25 cellular contexts compared by ENCODE assay signal in the genomic region with DNA sequence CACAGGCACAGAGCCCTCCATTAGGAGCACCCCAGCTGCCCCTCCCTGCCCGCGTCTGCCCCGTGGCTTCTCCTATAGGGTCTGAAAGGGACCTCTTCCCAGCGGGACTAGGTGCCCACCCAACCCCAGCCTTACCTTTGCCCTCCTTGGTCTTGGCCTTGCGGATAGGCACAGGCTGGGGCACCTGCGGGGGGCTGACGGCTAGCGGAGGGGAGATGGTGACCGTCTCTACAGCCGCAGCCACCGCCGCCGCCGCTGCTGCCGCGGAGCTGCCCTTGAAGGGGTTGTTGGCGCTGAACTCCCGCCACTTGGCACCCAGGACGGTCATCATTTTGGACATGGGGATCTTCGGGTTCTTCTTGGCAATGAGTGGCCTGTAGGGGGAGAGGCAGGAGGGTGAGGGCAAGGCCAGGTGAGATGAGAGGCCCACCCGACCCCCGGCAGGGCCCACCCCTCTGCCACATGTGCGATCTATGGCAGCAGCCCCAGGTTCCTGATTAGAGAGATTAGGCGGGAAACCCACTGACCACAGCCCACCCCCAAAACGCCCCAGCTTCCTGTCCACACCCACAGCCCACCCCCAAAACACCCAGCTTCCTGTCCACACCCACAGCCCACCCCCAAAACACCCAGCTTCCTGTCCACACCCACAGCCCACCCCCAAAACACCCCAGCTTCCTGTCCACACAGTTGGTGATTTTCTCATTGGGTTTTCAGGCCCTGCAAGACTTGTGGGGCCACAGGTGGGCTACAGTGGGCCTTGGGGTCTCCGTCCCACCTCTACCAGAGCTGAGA. TPM values are rescaled to one million over a fixed set of nuclear protein-coding genes. Genes with fewer than 3 reads are reported as not detected.
DNase-seq lines count a peak whose midpoint lies in the region; ATAC-seq, FAIRE-seq and TF ChIP-seq lines count a peak whose summit lies in the region.
"Had no signal": no experiment of that assay in that cellular context is flagged by ENCODE, and none has a peak within 500 bp of the region (broad histone marks: within the 10 kb centered on the region; RNA-seq: fewer than 3 reads in every experiment).

No MANE protein-coding gene starts in this region.

- no peak overlapping the region for H3K14ac ChIP-seq in trophoblast cell (ENCODE audit: low read length)

- H3K79me2 ChIP-seq in K562 (ENCODE audit: control insufficient read depth, insufficient read depth, low read length) (no peaks in the 10 kb centered on the region), trophoblast cell (ENCODE audit: control insufficient read depth, insufficient read depth, low read length, poor library complexity) (no peaks in the 10 kb centered on the region)

- no peak overlapping the region for H3K27ac ChIP-seq in K562 (ENCODE audit: extremely low read depth, low read depth, low read length)
- no peak overlapping the region for H3K27ac ChIP-seq in trophoblast cell (ENCODE audit: low read depth, low read length)
- no peak overlapping the region for H3K27ac ChIP-seq in gastrocnemius medialis
- H3K27ac ChIP-seq: HL-60, SJSA1 had no signal

- no peak overlapping the region for H4K91ac ChIP-seq in trophoblast cell (ENCODE audit: low read depth, low read length)

- no peak overlapping the region for H4K8ac ChIP-seq in trophoblast cell (ENCODE audit: low read depth, low read length)

- H3K4me3 ChIP-seq in K562 (no peak overlapping the region), trophoblast cell (ENCODE audit: low read depth, low read length) (no peak overlapping the region), gastrocnemius medialis (no peak overlapping the region)
- H3K4me3 ChIP-seq: SJSA1 had no signal

- H3K4me1 Mint-ChIP-seq in activated CD4-positive, alpha-beta T cell treated with anti-CD3 and anti-CD28 coated beads, Interleukin-2, amount 10 ng/mL, durations not matched to agents 7 days and 5 days = peaks cover 23% of the 10 kb centered on the region
- H3K4me1 Mint-ChIP-seq in activated CD4-positive, alpha-beta T cell treated with anti-CD3 and anti-CD28 coated beads for 36 hours = peaks cover 10% of the 10 kb centered on the region
- H3K4me1 Mint-ChIP-seq in T-helper 2 cell treated with Interferon-gamma antibody and Interleukin-4, amounts not matched to agents 5 μg/mL and 100 μg/mL, for 36 hours (ENCODE audit: low read depth) = peaks cover 12% of the 10 kb centered on the region
- H3K4me1 Mint-ChIP-seq: IgD-negative memory B cell had no signal

- TF ChIP-seq POLR2A in K562 (conservative IDR thresholded peaks at IDR 0.05) (no peak), gastrocnemius medialis (IDR thresholded peaks at IDR 0.05) (no peak)

- peaks cover 24% of the 10 kb centered on the region; the same call in 1 of the 2 replicates for H4K20me1 ChIP-seq in K562 (replicated peaks; ENCODE audit: control insufficient read depth, insufficient read depth, low read length)

- H3K27ac Mint-ChIP-seq in activated CD4-positive, alpha-beta T cell treated with anti-CD3 and anti-CD28 coated beads, Interleukin-2, amount 10 ng/mL, durations not matched to agents 7 days and 5 days = peak overlapping the region; percentile 25
- H3K27ac Mint-ChIP-seq in activated CD4-positive, alpha-beta T cell treated with anti-CD3 and anti-CD28 coated beads for 36 hours = no peak overlapping the region
- H3K27ac Mint-ChIP-seq in T-helper 2 cell treated with Interferon-gamma antibody and Interleukin-4, amounts not matched to agents 5 μg/mL and 100 μg/mL, for 36 hours = peak overlapping the region; percentile 55
- H3K27ac Mint-ChIP-seq: CD4-positive, alpha-beta memory T cell; IgD-negative memory B cell had no signal

- H3K9me3 Mint-ChIP-seq in activated CD4-positive, alpha-beta T cell treated with anti-CD3 and anti-CD28 coated beads, Interleukin-2, amount 10 ng/mL, durations not matched to agents 7 days and 5 days = no peaks in the 10 kb centered on the region
- no peaks in the 10 kb centered on the region for H3K9me3 Mint-ChIP-seq in activated CD4-positive, alpha-beta T cell treated with anti-CD3 and anti-CD28 coated beads for 36 hours (ENCODE audit: low read depth)
- no peaks in the 10 kb centered on the region for H3K9me3 Mint-ChIP-seq in T-helper 2 cell treated with Interferon-gamma antibody and Interleukin-4, amounts not matched to agents 5 μg/mL and 100 μg/mL, for 36 hours
- H3K9me3 Mint-ChIP-seq: CD4-positive, alpha-beta memory T cell; IgD-negative memory B cell had no signal

- H3K27me3 Mint-ChIP-seq in activated CD4-positive, alpha-beta T cell treated with anti-CD3 and anti-CD28 coated beads, Interleukin-2, amount 10 ng/mL, durations not matched to agents 7 days and 5 days = peaks cover 3% of the 10 kb centered on the region
- H3K27me3 Mint-ChIP-seq in activated CD4-positive, alpha-beta T cell treated with anti-CD3 and anti-CD28 coated beads for 36 hours = peaks cover 7% of the 10 kb centered on the region
- no peaks in the 10 kb centered on the region for H3K27me3 Mint-ChIP-seq in T-helper 2 cell treated with Interferon-gamma antibody and Interleukin-4, amounts not matched to agents 5 μg/mL and 100 μg/mL, for 36 hours (ENCODE audit: low read depth)

- no peaks in the 10 kb centered on the region for H3K9me1 ChIP-seq in K562 (ENCODE audit: control insufficient read depth, insufficient read depth, low read length)

- CTCF ChIA-PET in activated CD4-positive, alpha-beta T cell treated with anti-CD3 and anti-CD28 coated beads, Interleukin-2, amount 10 ng/mL, durations not matched to agents 7 days and 5 days (lab: Charles Lee) = no interaction called here
- CTCF ChIA-PET in activated CD4-positive, alpha-beta T cell treated with anti-CD3 and anti-CD28 coated beads for 36 hours (lab: Charles Lee) = no interaction called here
- CTCF ChIA-PET in K562 (lab: Yijun Ruan, JAX; ENCODE audit: low intra/inter-chr PET ratio) = no interaction called here

- POLR2A ChIA-PET in activated CD4-positive, alpha-beta T cell treated with anti-CD3 and anti-CD28 coated beads, Interleukin-2, amount 10 ng/mL, durations not matched to agents 7 days and 5 days (lab: Charles Lee) = no interaction called here
- POLR2A ChIA-PET in activated CD4-positive, alpha-beta T cell treated with anti-CD3 and anti-CD28 coated beads for 36 hours (lab: Charles Lee) = no interaction called here
- POLR2A ChIA-PET in K562 (lab: Yijun Ruan, JAX) = interaction anchor here (1.0 kb wide), 1 partner anchor 10 kb away, joined by 3 read pairs; no protein-coding TSS in a partner anchor

- H3K9ac ChIP-seq in K562 (ENCODE audit: insufficient read depth in 1 of 2, low read depth in 2 of 2, low read length in 2 of 2) (no peak overlapping the region), trophoblast cell (ENCODE audit: low read length) (no peak overlapping the region)

- TF ChIP-seq EP300 in K562 (IDR thresholded peaks at IDR 0.05; ENCODE audit: low read length) = no peak

- H3K36me3 ChIP-seq in K562 (ENCODE audit: control insufficient read depth, insufficient read depth, low read length) (no peaks in the 10 kb centered on the region), trophoblast cell (ENCODE audit: control insufficient read depth in 1 of 2, insufficient read depth in 2 of 2, low read length in 2 of 2) (no peaks in the 10 kb centered on the region), gastrocnemius medialis (no peaks in the 10 kb centered on the region)
- H3K36me3 ChIP-seq: SJSA1 had no signal

- no peaks in the 10 kb centered on the region for H3K36me3 Mint-ChIP-seq in activated CD4-positive, alpha-beta T cell treated with anti-CD3 and anti-CD28 coated beads, Interleukin-2, amount 10 ng/mL, durations not matched to agents 7 days and 5 days (ENCODE audit: low read depth)
- no peaks in the 10 kb centered on the region for H3K36me3 Mint-ChIP-seq in activated CD4-positive, alpha-beta T cell treated with anti-CD3 and anti-CD28 coated beads for 36 hours (ENCODE audit: low read depth)
- H3K36me3 Mint-ChIP-seq in T-helper 2 cell treated with Interferon-gamma antibody and Interleukin-4, amounts not matched to agents 5 μg/mL and 100 μg/mL, for 36 hours (ENCODE audit: low read depth) = no peaks in the 10 kb centered on the region

- in situ Hi-C loops in K562 (cut with MboI) (no loop called here), gastrocnemius medialis (cut with MboI; ENCODE audit: low sequenced_read_pairs in 4 of 4) (no loop called here)

- peaks cover 32 to 84% of the 10 kb centered on the region in 2 experiments; a peak in 4 of 5 replicates for H3K27me3 ChIP-seq in K562 (ENCODE audit: control insufficient read depth in 2 of 2, insufficient read depth in 2 of 2, low read length in 2 of 2)
- H3K27me3 ChIP-seq in trophoblast cell (ENCODE audit: insufficient read depth, low read length) = no peaks in the 10 kb centered on the region
- peaks cover 0 to 2% (median 0%) of the 10 kb centered on the region in 3 donors for H3K27me3 ChIP-seq in gastrocnemius medialis
- H3K27me3 ChIP-seq: SJSA1 had no signal

- no peak overlapping the region for H2BK5ac ChIP-seq in trophoblast cell (ENCODE audit: low read depth, low read length, poor library complexity)

- H4K12ac ChIP-seq in trophoblast cell (ENCODE audit: low read depth, low read length) = no peak overlapping the region

- H2AK5ac ChIP-seq in trophoblast cell (ENCODE audit: low read length) = no peak overlapping the region

- TF ChIP-seq CTCF in K562 (IDR thresholded peaks at IDR 0.05 in 2 of 3, conservative IDR thresholded peaks at IDR 0.05 in 1 of 3; ENCODE audit: insufficient read depth in 2 of 3, low read depth in 1 of 3, low read length in 3 of 3) = no peak
- no peak for TF ChIP-seq CTCF in gastrocnemius medialis (IDR thresholded peaks at IDR 0.05 in 4 of 5, conservative IDR thresholded peaks at IDR 0.05 in 1 of 5)

- FAIRE-seq in K562 (lab: Jason Lieb, UNC) = no peak
- FAIRE-seq: GM19239 had no signal

- H3K18ac ChIP-seq in trophoblast cell (ENCODE audit: low read length) = no peak overlapping the region

- H3K23ac ChIP-seq in trophoblast cell (ENCODE audit: low read length) = no peak overlapping the region

- no peak for ATAC-seq in activated CD4-positive, alpha-beta T cell treated with anti-CD3 and anti-CD28 coated beads for 36 hours
- ATAC-seq in K562 (no peak), gastrocnemius medialis (no peak)
- ATAC-seq: HCT116 had no signal

- 17% methylated on average over 26 of the region's 26 CpGs for WGBS in K562 (ENCODE audit: insufficient coverage, low coverage, missing lambda C conversion rate)
- WGBS in trophoblast cell (ENCODE audit: extremely low coverage, insufficient coverage, insufficient read length) = no CpG with 5 or more reads among the region's 26 CpGs

- H3K4me2 ChIP-seq in K562 (ENCODE audit: insufficient read depth, low read length) (no peak overlapping the region), trophoblast cell (ENCODE audit: low read length) (no peak overlapping the region)

- H3K9me3 ChIP-seq in K562 (replicated peaks; ENCODE audit: control insufficient read depth, insufficient read depth, low read depth, low read length) (no peaks in the 10 kb centered on the region), trophoblast cell (ENCODE audit: insufficient read depth, low read depth, low read length) (no peaks in the 10 kb centered on the region), gastrocnemius medialis (no peaks in the 10 kb centered on the region)
- H3K9me3 ChIP-seq: Caco-2, SJSA1 had no signal

- H3K79me1 ChIP-seq in trophoblast cell (ENCODE audit: low read length) = no peaks in the 10 kb centered on the region

- intact Hi-C loops in activated CD4-positive, alpha-beta T cell treated with anti-CD3 and anti-CD28 coated beads for 36 hours (cut with DNase I, micrococcal nuclease) = no loop called here
- intact Hi-C loops in K562 (cut with micrococcal nuclease) = no loop called here
- intact Hi-C loops in gastrocnemius medialis (cut with DNase I; ENCODE audit: low total_unique reads) = no loop called here

- peaks cover 0 to 14% of the 10 kb centered on the region in 2 experiments; a peak in 2 of 5 replicates for H3K4me1 ChIP-seq in K562 (replicated peaks in 1 of 2; ENCODE audit: control insufficient read depth in 2 of 2, insufficient read depth in 2 of 2, low read length in 2 of 2)
- peaks cover 3 to 4% of the 10 kb centered on the region in 2 experiments for H3K4me1 ChIP-seq in trophoblast cell (ENCODE audit: control insufficient read depth in 1 of 2, insufficient read depth in 2 of 2, low read length in 2 of 2)
- no peaks in the 10 kb centered on the region for H3K4me1 ChIP-seq in gastrocnemius medialis

- no peak for TF ChIP-seq RAD21 in K562 (CRISPR knock-in tag; conservative IDR thresholded peaks at IDR 0.05 in 1 of 2, IDR thresholded peaks at IDR 0.05 in 1 of 2)

- BruUV-seq in K562 (replicated peaks; lab: Mats Ljungman, UMichigan) = no TSS peak

- no peak overlapping the region for H3K4me3 Mint-ChIP-seq in activated CD4-positive, alpha-beta T cell treated with anti-CD3 and anti-CD28 coated beads, Interleukin-2, amount 10 ng/mL, durations not matched to agents 7 days and 5 days
- no peak overlapping the region for H3K4me3 Mint-ChIP-seq in activated CD4-positive, alpha-beta T cell treated with anti-CD3 and anti-CD28 coated beads for 36 hours
- peak overlapping the region; percentile 46 for H3K4me3 Mint-ChIP-seq in T-helper 2 cell treated with Interferon-gamma antibody and Interleukin-4, amounts not matched to agents 5 μg/mL and 100 μg/mL, for 36 hours
- H3K4me3 Mint-ChIP-seq: CD4-positive, alpha-beta memory T cell; IgD-negative memory B cell had no signal

- no peak for DNase-seq in activated CD4-positive, alpha-beta T cell treated with anti-CD3 and anti-CD28 coated beads, Interleukin-2, amount 10 ng/mL, durations not matched to agents 7 days and 5 days
- no peak for DNase-seq in activated CD4-positive, alpha-beta T cell treated with anti-CD3 and anti-CD28 coated beads for 36 hours
- no peak for DNase-seq in T-helper 2 cell treated with Interferon-gamma antibody and Interleukin-4, amounts not matched to agents 5 μg/mL and 100 μg/mL, for 36 hours (ENCODE audit: low spot score)
- no peak for DNase-seq in K562 (ENCODE audit: extremely low read depth in 1 of 4, low spot score in 3 of 4)
- DNase-seq in trophoblast cell = no peak
- DNase-seq in gastrocnemius medialis = no peak
- no peak for DNase-seq in stimulated activated CD8-positive, alpha-beta memory T cell treated with anti-CD3 and anti-CD28 coated beads, Interleukin-4, amount 100 ng/mL, for 48 hours
- DNase-seq: C1 segment of cervical spinal cord; Caco-2; CD4-positive, alpha-beta memory T cell; DMS79 treated with DMSO at 0.1 percent for 48 hours; NCI-H1105; NCI-H146; NCI-H1930; NCI-H2107; NCI-H446 treated with DMSO at 0.1 percent for 48 hours; NCI-H526; NCI-H82; Right ventricle myocardium superior; RPMI8226 had no signal

- H3K4ac ChIP-seq in trophoblast cell (ENCODE audit: low read depth, low read length) = no peak overlapping the region

- H2AFZ ChIP-seq in K562 (ENCODE audit: low read depth, low read length) = no peak overlapping the region
- no peak overlapping the region for H2AFZ ChIP-seq in trophoblast cell (ENCODE audit: insufficient read depth, low read length, poor library complexity)

- H2BK120ac ChIP-seq in trophoblast cell (ENCODE audit: insufficient read depth, low read length, poor library complexity) = no peak overlapping the region

- H2BK12ac ChIP-seq in trophoblast cell (ENCODE audit: low read length) = no peak overlapping the region

RNA-seq across cellular contexts. Expression of gene CHD5, which starts 25.4 kb away (rescaled TPM):
- total RNA-seq in activated CD4-positive, alpha-beta T cell treated with anti-CD3 and anti-CD28 coated beads, Interleukin-2, amount 10 ng/mL, durations not matched to agents 7 days and 5 days = under 1 TPM; 0.67 to 0.96 TPM
- total RNA-seq in activated CD4-positive, alpha-beta T cell treated with anti-CD3 and anti-CD28 coated beads for 36 hours = under 1 TPM; 0.25 to 0.76 TPM
- total RNA-seq in K562 (2011; cell fraction: chromatin; rRNA removed; ENCODE audit: low replicate concordance) = 0.56 and 1.7 TPM in 2 replicates
- 0.53 and 0.67 TPM in 2 replicates for total RNA-seq in K562 (2011; cell fraction: nucleolus; rRNA removed)
- 0.23 and 0.37 TPM in 2 replicates for total RNA-seq in K562 (2011; cell fraction: nucleoplasm; rRNA removed)
- total RNA-seq in K562 (2014; rRNA removed) (0.18 and 0.49 TPM in 2 replicates), K562 (2014; rRNA removed; fragmentation: Illumina TruSeq; extraction: Trizol) (0.04 and 0.06 TPM in 2 replicates), K562 (2015; rRNA removed; fragmentation: Illumina TruSeq; extraction: Trizol) (0.04 and 0.07 TPM in 2 replicates), K562 (2021) (0.09 and 0.16 TPM in 2 replicates), gastrocnemius medialis (under 1 TPM in 1 of 4 donors, not detected in 3; 0.05 TPM)
- polyA plus RNA-seq in K562 (2011; rRNA removed) (0.11 and 0.16 TPM in 2 replicates), K562 (2014; fragmentation: Illumina TruSeq; extraction: Trizol) (0.03 and 0.39 TPM in 2 replicates), K562 (2014; fragmentation: Nextera tagmentation; extraction: Ambion mirVana) (not detected), K562 (2014; rRNA removed) (0.51 and 0.52 TPM in 2 replicates)
- polyA plus RNA-seq in K562 (2011; cell fraction: cytosol; rRNA removed) = 0.07 and 0.16 TPM in 2 replicates
- polyA plus RNA-seq in K562 (2011; cell fraction: nucleus; rRNA removed) = 0.75 and 1.2 TPM in 2 replicates
- polyA plus RNA-seq in K562 (2012) = 0.09 and 0.18 TPM in 2 replicates
- polyA minus RNA-seq in K562 (2011; rRNA and poly(A)+ RNA removed) = 0.11 and 0.15 TPM in 2 replicates
- polyA minus RNA-seq in K562 (2011; cell fraction: cytosol; rRNA and poly(A)+ RNA removed) = not detected in 2 replicates
- polyA minus RNA-seq in K562 (2011; cell fraction: nucleus; rRNA and poly(A)+ RNA removed) = 0.67 TPM in 2 replicates
- 0.10 and 0.19 TPM in 2 replicates for polyA plus RNA-seq in trophoblast cell (2013)
- total RNA-seq: Right ventricle myocardium superior had no signal
- polyA plus RNA-seq: CD4-positive, alpha-beta memory T cell; IgD-negative memory B cell had no signal

RNA-seq across cellular contexts. Expression of gene RPL22, which starts 44.7 kb away (rescaled TPM):
- 100 to 1,000 TPM; 328 to 370 TPM for total RNA-seq in activated CD4-positive, alpha-beta T cell treated with anti-CD3 and anti-CD28 coated beads, Interleukin-2, amount 10 ng/mL, durations not matched to agents 7 days and 5 days
- total RNA-seq in activated CD4-positive, alpha-beta T cell treated with anti-CD3 and anti-CD28 coated beads for 36 hours = 100 to 1,000 TPM; 392 to 475 TPM
- 123 and 176 TPM in 2 replicates for total RNA-seq in K562 (2011; cell fraction: chromatin; rRNA removed; ENCODE audit: low replicate concordance)
- 90.0 and 92.7 TPM in 2 replicates for total RNA-seq in K562 (2011; cell fraction: nucleolus; rRNA removed)
- total RNA-seq in K562 (2011; cell fraction: nucleoplasm; rRNA removed) = 151 and 187 TPM in 2 replicates
- total RNA-seq in K562 (2014; rRNA removed) (344 and 467 TPM in 2 replicates), K562 (2014; rRNA removed; fragmentation: Illumina TruSeq; extraction: Trizol) (1,165 and 1,306 TPM in 2 replicates), K562 (2015; rRNA removed; fragmentation: Illumina TruSeq; extraction: Trizol) (548 and 579 TPM in 2 replicates), K562 (2021) (578 and 629 TPM in 2 replicates), gastrocnemius medialis (100 to 1,000 TPM in 3 of 4 donors, 10 to 100 TPM in 1; 95.2 to 132 (median 121) TPM)
- polyA plus RNA-seq in K562 (2011; rRNA removed) (446 and 607 TPM in 2 replicates), K562 (2014; fragmentation: Illumina TruSeq; extraction: Trizol) (658 and 673 TPM in 2 replicates), K562 (2014; fragmentation: Nextera tagmentation; extraction: Ambion mirVana) (100 to 1,000 TPM; 581 to 618 TPM), K562 (2014; rRNA removed) (542 and 593 TPM in 2 replicates)
- polyA plus RNA-seq in K562 (2011; cell fraction: cytosol; rRNA removed) = 48.5 and 166 TPM in 2 replicates
- polyA plus RNA-seq in K562 (2011; cell fraction: nucleus; rRNA removed) = 62.0 and 114 TPM in 2 replicates
- polyA plus RNA-seq in K562 (2012) = 1,489 and 2,642 TPM in 2 replicates
- polyA minus RNA-seq in K562 (2011; rRNA and poly(A)+ RNA removed) = 169 and 228 TPM in 2 replicates
- polyA minus RNA-seq in K562 (2011; cell fraction: cytosol; rRNA and poly(A)+ RNA removed) = 72.4 and 86.6 TPM in 2 replicates
- polyA minus RNA-seq in K562 (2011; cell fraction: nucleus; rRNA and poly(A)+ RNA removed) = 44.0 and 81.2 TPM in 2 replicates
- 730 and 785 TPM in 2 replicates for polyA plus RNA-seq in trophoblast cell (2013)

RNA-seq across cellular contexts. Expression of gene RNF207, which starts 51.2 kb away (rescaled TPM):
- 1 to 10 TPM; 4.0 to 7.4 TPM for total RNA-seq in activated CD4-positive, alpha-beta T cell treated with anti-CD3 and anti-CD28 coated beads, Interleukin-2, amount 10 ng/mL, durations not matched to agents 7 days and 5 days
- 10 to 100 TPM; 13.5 to 15.2 TPM for total RNA-seq in activated CD4-positive, alpha-beta T cell treated with anti-CD3 and anti-CD28 coated beads for 36 hours
- total RNA-seq in K562 (2011; cell fraction: chromatin; rRNA removed; ENCODE audit: low replicate concordance) = 82.0 and 222 TPM in 2 replicates
- total RNA-seq in K562 (2011; cell fraction: nucleolus; rRNA removed) = 147 and 149 TPM in 2 replicates
- total RNA-seq in K562 (2011; cell fraction: nucleoplasm; rRNA removed) = 90.3 and 94.3 TPM in 2 replicates
- total RNA-seq in K562 (2014; rRNA removed) (16.8 and 17.8 TPM in 2 replicates), K562 (2014; rRNA removed; fragmentation: Illumina TruSeq; extraction: Trizol) (5.3 and 7.0 TPM in 2 replicates), K562 (2015; rRNA removed; fragmentation: Illumina TruSeq; extraction: Trizol) (10.9 and 12.9 TPM in 2 replicates), K562 (2021) (21.7 and 26.6 TPM in 2 replicates), gastrocnemius medialis (1 to 10 TPM in 2 of 4 donors, under 1 TPM in 2; 0.29 to 4.7 (median 0.99) TPM)
- polyA plus RNA-seq in K562 (2011; rRNA removed) (10.8 and 17.6 TPM in 2 replicates), K562 (2014; fragmentation: Illumina TruSeq; extraction: Trizol) (13.4 and 14.7 TPM in 2 replicates), K562 (2014; fragmentation: Nextera tagmentation; extraction: Ambion mirVana) (1 to 10 TPM; 2.7 to 4.3 TPM), K562 (2014; rRNA removed) (30.6 and 37.1 TPM in 2 replicates)
- polyA plus RNA-seq in K562 (2011; cell fraction: cytosol; rRNA removed) = 7.7 and 14.1 TPM in 2 replicates
- 96.4 and 160 TPM in 2 replicates for polyA plus RNA-seq in K562 (2011; cell fraction: nucleus; rRNA removed)
- polyA plus RNA-seq in K562 (2012) = 12.5 and 17.6 TPM in 2 replicates
- 4.7 and 5.8 TPM in 2 replicates for polyA minus RNA-seq in K562 (2011; rRNA and poly(A)+ RNA removed)
- 9.4 and 12.2 TPM in 2 replicates for polyA minus RNA-seq in K562 (2011; cell fraction: cytosol; rRNA and poly(A)+ RNA removed)
- 44.0 and 47.4 TPM in 2 replicates for polyA minus RNA-seq in K562 (2011; cell fraction: nucleus; rRNA and poly(A)+ RNA removed)
- 2.8 and 3.9 TPM in 2 replicates for polyA plus RNA-seq in trophoblast cell (2013)
